In the genomic region with DNA sequence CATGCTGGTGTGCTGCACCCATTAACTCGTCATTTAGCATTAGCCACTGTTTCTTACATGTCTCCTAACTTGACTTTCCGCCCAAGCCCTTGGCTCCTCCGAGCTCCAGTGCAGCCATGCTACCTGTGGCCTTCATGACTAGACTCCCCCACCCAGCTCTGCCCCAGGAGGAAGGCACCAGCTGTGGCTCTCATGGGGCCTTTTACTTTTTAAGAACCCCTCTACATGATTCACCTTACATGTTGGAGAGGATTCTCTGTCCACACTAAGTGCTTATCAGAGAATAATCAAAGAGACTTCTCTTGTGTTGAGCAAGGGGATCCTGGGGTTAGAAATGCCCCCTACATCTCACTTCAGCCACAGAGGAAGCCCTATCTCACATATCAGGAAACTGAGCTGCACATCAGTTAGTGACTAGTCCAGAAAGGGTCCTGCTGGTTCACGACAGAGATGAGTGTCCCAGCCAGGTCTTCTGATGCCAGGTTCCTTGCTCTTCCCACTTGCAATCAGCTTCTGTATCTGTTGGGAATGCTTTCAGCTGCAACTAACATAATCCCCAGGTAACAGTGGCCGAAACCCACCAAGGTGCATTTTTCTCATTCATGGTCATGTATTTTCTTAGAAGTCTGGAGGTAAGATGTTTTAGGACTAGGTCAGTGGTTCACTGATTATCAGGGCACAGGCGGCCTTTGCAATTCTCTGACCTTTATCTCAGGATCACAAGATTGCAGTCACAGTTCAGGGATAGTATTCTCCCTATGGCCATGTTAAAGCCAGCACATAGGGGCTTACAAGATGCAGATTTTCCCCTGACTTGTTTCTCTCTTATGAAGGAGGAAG, we compare ENCODE assay signal across 33 cellular contexts. TPM values are rescaled to one million over a fixed set of nuclear protein-coding genes. Genes with fewer than 3 reads are reported as not detected.
"Had no signal": no experiment of that assay in that cellular context is flagged by ENCODE, and none has a peak within 500 bp of the region (broad histone marks: within the 10 kb centered on the region; RNA-seq: fewer than 3 reads in every experiment).

No MANE protein-coding gene starts in this region.

- DNase-seq: activated CD4-positive, alpha-beta memory T cell treated with anti-CD3 and anti-CD28 coated beads, Interleukin-2, amount 10 ng/mL, durations not matched to agents 7 days and 5 days; activated CD4-positive, alpha-beta T cell treated with anti-CD3 and anti-CD28 coated beads for 1 hour; activated CD4-positive, alpha-beta T cell treated with anti-CD3 and anti-CD28 coated beads for 4 hours; activated CD4-positive, alpha-beta T cell treated with anti-CD3 and anti-CD28 coated beads, Interleukin-2, amount 10 ng/mL, durations not matched to agents 7 days and 5 days; activated CD4-positive, alpha-beta T cell treated with anti-CD3 and anti-CD28 coated beads, Interleukin-2, amount 50 U/mL, for 4 hours; activated CD8-positive, alpha-beta memory T cell treated with anti-CD3 and anti-CD28 coated beads, Interleukin-2, amount 50 U/mL, for 48 hours; activated gamma-delta T cell; activated naive CD4-positive, alpha-beta T cell; activated naive CD4-positive, alpha-beta T cell treated with anti-CD3 and anti-CD28 coated beads, Interleukin-2, amount 10 ng/mL, durations not matched to agents 7 days and 5 days; activated T-cell treated with anti-CD3 and anti-CD28 coated beads for 4 hours; activated T-cell treated with anti-CD3 and anti-CD28 coated beads, Interleukin-2, amount 50 U/mL, for 24 hours; activated T-cell treated with anti-CD3 and anti-CD28 coated beads, Interleukin-2, amount 50 U/mL, for 72 hours; amniotic stem cell; anterior cingulate cortex; body of pancreas; central memory CD4-positive, alpha-beta T cell; cerebellar nuclear complex; colonic mucosa; dorsolateral prefrontal cortex; effector memory CD4-positive, alpha-beta T cell; endodermal cell; foreskin keratinocyte; gastrocnemius medialis; T-helper 2 cell had no signal

- H3K4me3 ChIP-seq: body of pancreas, cardiac muscle cell, colonic mucosa, dorsolateral prefrontal cortex, gastrocnemius medialis had no signal

- H3K4me1 ChIP-seq: body of pancreas, colonic mucosa, foreskin keratinocyte, gastrocnemius medialis had no signal

- H3K27ac ChIP-seq: body of pancreas, cardiac muscle cell, colonic mucosa, dorsolateral prefrontal cortex, foreskin keratinocyte, gastrocnemius medialis, VCaP had no signal

- H3K4me3 Mint-ChIP-seq: activated CD4-positive, alpha-beta memory T cell treated with anti-CD3 and anti-CD28 coated beads, Interleukin-2, amount 10 ng/mL, durations not matched to agents 7 days and 5 days; activated CD4-positive, alpha-beta T cell treated with anti-CD3 and anti-CD28 coated beads, Interleukin-2, amount 10 ng/mL, durations not matched to agents 7 days and 5 days; activated naive CD4-positive, alpha-beta T cell treated with anti-CD3 and anti-CD28 coated beads, Interleukin-2, amount 10 ng/mL, durations not matched to agents 7 days and 5 days; activated naive CD8-positive, alpha-beta T cell; activated T-cell treated with anti-CD3 and anti-CD28 coated beads, Interleukin-2, amount 50 U/mL, for 24 hours; activated T-cell treated with anti-CD3 and anti-CD28 coated beads, Interleukin-2, amount 50 U/mL, for 72 hours; dendritic cell treated with granulocyte-macrophage colony-stimulating factor and Interleukin-4, amounts not matched to agents 40 ng/mL and 50 ng/mL, for 4 days; endodermal cell; WTC11 had no signal

- H3K27ac Mint-ChIP-seq: activated CD4-positive, alpha-beta memory T cell treated with anti-CD3 and anti-CD28 coated beads, Interleukin-2, amount 10 ng/mL, durations not matched to agents 7 days and 5 days; activated CD4-positive, alpha-beta T cell treated with anti-CD3 and anti-CD28 coated beads, Interleukin-2, amount 10 ng/mL, durations not matched to agents 7 days and 5 days; activated naive CD4-positive, alpha-beta T cell treated with anti-CD3 and anti-CD28 coated beads, Interleukin-2, amount 10 ng/mL, durations not matched to agents 7 days and 5 days; activated naive CD8-positive, alpha-beta T cell; activated T-cell treated with anti-CD3 and anti-CD28 coated beads, Interleukin-2, amount 50 U/mL, for 24 hours; activated T-cell treated with anti-CD3 and anti-CD28 coated beads, Interleukin-2, amount 50 U/mL, for 72 hours; dendritic cell treated with granulocyte-macrophage colony-stimulating factor and Interleukin-4, amounts not matched to agents 40 ng/mL and 50 ng/mL, for 4 days; endodermal cell; WTC11 had no signal

- H3K9me3 Mint-ChIP-seq: activated CD4-positive, alpha-beta memory T cell treated with anti-CD3 and anti-CD28 coated beads, Interleukin-2, amount 10 ng/mL, durations not matched to agents 7 days and 5 days; activated CD4-positive, alpha-beta T cell treated with anti-CD3 and anti-CD28 coated beads, Interleukin-2, amount 10 ng/mL, durations not matched to agents 7 days and 5 days; activated naive CD4-positive, alpha-beta T cell treated with anti-CD3 and anti-CD28 coated beads, Interleukin-2, amount 10 ng/mL, durations not matched to agents 7 days and 5 days; activated T-cell treated with anti-CD3 and anti-CD28 coated beads, Interleukin-2, amount 50 U/mL, for 24 hours; activated T-cell treated with anti-CD3 and anti-CD28 coated beads, Interleukin-2, amount 50 U/mL, for 72 hours; dendritic cell treated with granulocyte-macrophage colony-stimulating factor and Interleukin-4, amounts not matched to agents 40 ng/mL and 50 ng/mL, for 4 days; endodermal cell had no signal

- FAIRE-seq: TTC549 had no signal

- ATAC-seq: activated T-cell treated with anti-CD3 and anti-CD28 coated beads, Interleukin-2, amount 50 U/mL, for 72 hours; body of pancreas; esophagus mucosa; foreskin keratinocyte; gastrocnemius medialis; WTC11 had no signal

- H3K9me3 ChIP-seq: body of pancreas, colonic mucosa, gastrocnemius medialis had no signal

- H3K4me1 Mint-ChIP-seq: activated CD4-positive, alpha-beta memory T cell treated with anti-CD3 and anti-CD28 coated beads, Interleukin-2, amount 10 ng/mL, durations not matched to agents 7 days and 5 days; activated CD4-positive, alpha-beta T cell treated with anti-CD3 and anti-CD28 coated beads, Interleukin-2, amount 10 ng/mL, durations not matched to agents 7 days and 5 days; activated naive CD4-positive, alpha-beta T cell treated with anti-CD3 and anti-CD28 coated beads, Interleukin-2, amount 10 ng/mL, durations not matched to agents 7 days and 5 days; WTC11 had no signal

- H3K36me3 ChIP-seq: cardiac muscle cell, colonic mucosa, gastrocnemius medialis had no signal

- H3K36me3 Mint-ChIP-seq: activated naive CD4-positive, alpha-beta T cell treated with anti-CD3 and anti-CD28 coated beads, Interleukin-2, amount 10 ng/mL, durations not matched to agents 7 days and 5 days; activated naive CD8-positive, alpha-beta T cell; WTC11 had no signal

- H3K27me3 ChIP-seq: body of pancreas, cardiac muscle cell, colonic mucosa, foreskin keratinocyte had no signal

RNA-seq across cellular contexts. Expression of a gene that starts 45.9 kb away (rescaled TPM):
- total RNA-seq: activated CD4-positive, alpha-beta memory T cell treated with anti-CD3 and anti-CD28 coated beads, Interleukin-2, amount 10 ng/mL, durations not matched to agents 7 days and 5 days; activated CD4-positive, alpha-beta T cell treated with anti-CD3 and anti-CD28 coated beads, Interleukin-2, amount 10 ng/mL, durations not matched to agents 7 days and 5 days; activated T-cell treated with anti-CD3 and anti-CD28 coated beads, Interleukin-2, amount 50 U/mL, for 72 hours; cardiac muscle cell; foreskin keratinocyte; glomerular endothelial cell; T-helper 1 cell treated with Interleukin-12 subunit alpha and Interleukin-12 subunit beta and Interleukin-4 antibody, amounts not matched to agents 30 ng/mL and 1 ng/mL, for 36 hours had no signal
- polyA plus RNA-seq: cardiac muscle cell, foreskin keratinocyte had no signal
